11 cellular contexts compared by ENCODE assay signal in the genomic region with DNA sequence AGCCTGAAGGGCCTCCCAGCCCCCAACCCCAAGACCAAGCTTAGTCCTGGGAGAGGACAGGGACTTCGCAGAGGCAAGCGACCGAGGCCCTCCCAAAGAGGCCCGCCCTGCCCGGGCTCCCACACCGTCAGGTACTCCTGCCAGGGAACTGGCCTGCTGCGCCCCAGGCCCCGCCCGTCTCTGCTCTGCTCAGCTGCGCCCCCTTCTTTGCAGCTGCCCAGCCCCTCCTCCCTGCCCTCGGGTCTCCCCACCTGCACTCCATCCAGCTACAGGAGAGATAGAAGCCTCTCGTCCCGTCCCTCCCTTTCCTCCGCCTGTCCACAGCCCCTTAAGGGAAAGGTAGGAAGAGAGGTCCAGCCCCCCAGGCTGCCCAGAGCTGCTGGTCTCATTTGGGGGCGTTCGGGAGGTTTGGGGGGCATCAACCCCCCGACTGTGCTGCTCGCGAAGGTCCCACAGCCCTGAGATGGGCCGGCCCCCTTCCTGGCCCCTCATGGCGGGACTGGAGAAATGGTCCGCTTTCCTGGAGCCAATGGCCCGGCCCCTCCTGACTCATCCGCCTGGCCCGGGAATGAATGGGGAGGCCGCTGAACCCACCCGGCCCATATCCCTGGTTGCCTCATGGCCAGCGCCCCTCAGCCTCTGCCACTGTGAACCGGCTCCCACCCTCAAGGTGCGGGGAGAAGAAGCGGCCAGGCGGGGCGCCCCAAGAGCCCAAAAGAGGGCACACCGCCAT. TPM values are rescaled to one million over a fixed set of nuclear protein-coding genes. Genes with fewer than 3 reads are reported as not detected.
A peak's percentile ranks its signal among the peaks of the same experiment; 100 is the strongest.
DNase-seq lines count a peak whose midpoint lies in the region; FAIRE-seq and TF ChIP-seq lines count a peak whose summit lies in the region.
"Had no signal": no experiment of that assay in that cellular context is flagged by ENCODE, and none has a peak within 500 bp of the region (broad histone marks: within the 10 kb centered on the region; RNA-seq: fewer than 3 reads in every experiment).

No MANE protein-coding gene starts in this region.

- intact Hi-C loops in A673 (cut with micrococcal nuclease; ENCODE audit: unreplicated experiment) = no loop called here

- H3K4me3 ChIP-seq in A673 (ENCODE audit: low read depth, low read length, poor library complexity, severe bottlenecking) (peak overlapping the region; percentile 43), mesodermal cell (ENCODE audit: extremely low read depth, insufficient read depth, low read length, poor library complexity, severe bottlenecking) (peak overlapping the region; percentile 2)

- peak; percentile 39 for TF ChIP-seq CTCF in A673 (conservative IDR thresholded peaks at IDR 0.05; ENCODE audit: low read depth, low read length)

- H3K27ac ChIP-seq in A673 (ENCODE audit: low read depth, low read length, poor library complexity, severe bottlenecking) (no peak overlapping the region), mesodermal cell (ENCODE audit: low read depth, low read length, severe bottlenecking) (no peak overlapping the region)

- H3K4me1 ChIP-seq in A673 (ENCODE audit: insufficient read depth, low read length, poor library complexity, severe bottlenecking) (peaks cover 8% of the 10 kb centered on the region), mesodermal cell (ENCODE audit: control insufficient read depth, insufficient read depth, low read length, poor library complexity, severe bottlenecking) (peaks cover 5% of the 10 kb centered on the region)

- H3K36me3 ChIP-seq in A673 (ENCODE audit: insufficient read depth, low read length, poor library complexity, severe bottlenecking) (no peaks in the 10 kb centered on the region), mesodermal cell (ENCODE audit: control insufficient read depth, insufficient read depth, low read length) (no peaks in the 10 kb centered on the region)

- no TSS peak for BruUV-seq in A673 (replicated peaks; lab: Mats Ljungman, UMichigan)

- POLR2A ChIA-PET in A673 (lab: Charles Lee; ENCODE audit: low non-redundant PET) = no interaction called here

- FAIRE-seq in HTR-8/SVneo (lab: Jason Lieb, UNC) = no peak

- H3K9me3 ChIP-seq in A673 (ENCODE audit: low read depth, low read length, poor library complexity, severe bottlenecking) (no peaks in the 10 kb centered on the region), mesodermal cell (ENCODE audit: control insufficient read depth, low read length) (no peaks in the 10 kb centered on the region)

- CTCF ChIA-PET in A673 (lab: Charles Lee) = no interaction called here

- H3K27me3 ChIP-seq in A673 (replicated peaks; ENCODE audit: insufficient read depth, low read depth, low read length, poor library complexity) = peaks cover 55% of the 10 kb centered on the region

- 45 to 47% methylated on average over 18 to 26 of the region's 34 CpGs for WGBS in mesodermal cell (ENCODE audit: insufficient coverage in 2 of 2), 2 experiments

- DNase-seq in A673 (ENCODE audit: low spot score) (no peak), NAMALWA (ENCODE audit: low spot score) (peak; percentile 35), ecto neural progenitor cell (ENCODE audit: low spot score) (peak; percentile 69), COR-L47 (lab: John Stamatoyannopoulos, UW) (no peak), HTR-8/SVneo (ENCODE audit: insufficient read length, low spot score) (no peak), COLO668 (lab: John Stamatoyannopoulos, UW; ENCODE audit: unreplicated experiment) (no peak), GDM1 (lab: John Stamatoyannopoulos, UW) (no peak)
- DNase-seq: cortex of kidney, DMS 273 treated with DMSO at 0.1 percent for 48 hours had no signal

RNA-seq across cellular contexts. Expression of gene ARF1, which starts 21.9 kb away (rescaled TPM):
- 395 and 397 TPM in 2 replicates for total RNA-seq in A673 (2021)
- 549 TPM for polyA plus RNA-seq in mesodermal cell (2013, experiment 1 of 2)
- 481 TPM for polyA plus RNA-seq in mesodermal cell (2013, experiment 2 of 2)

RNA-seq across cellular contexts. Expression of gene C1orf35, which starts 42.5 kb away (rescaled TPM):
- 27.5 and 27.6 TPM in 2 replicates for total RNA-seq in A673 (2021)
- 17.9 TPM for polyA plus RNA-seq in mesodermal cell (2013, experiment 1 of 2)
- polyA plus RNA-seq in mesodermal cell (2013, experiment 2 of 2) = 17.6 TPM

RNA-seq across cellular contexts. Expression of gene MRPL55, which starts 48.5 kb away (rescaled TPM):
- 60.4 and 70.8 TPM in 2 replicates for total RNA-seq in A673 (2021)
- polyA plus RNA-seq in mesodermal cell (2013, experiment 1 of 2) = 52.1 TPM
- 40.0 TPM for polyA plus RNA-seq in mesodermal cell (2013, experiment 2 of 2)

RNA-seq across cellular contexts. Expression of gene WNT3A, which starts 53.8 kb away (rescaled TPM):
- not detected in 2 replicates for total RNA-seq in A673 (2021)
- polyA plus RNA-seq in mesodermal cell (2013, experiment 1 of 2) = 1.4 TPM
- polyA plus RNA-seq in mesodermal cell (2013, experiment 2 of 2) = 0.61 TPM
- total RNA-seq: pulmonary artery endothelial cell had no signal

Comparison
In these comparisons a context has a peak if more than half of its experiments do, and no peak if none do; other contexts are left out.
1. DNase-seq: peak in NAMALWA (single experiment) and ecto neural progenitor cell (single experiment); none in A673 (single experiment), COR-L47 (single experiment), HTR-8/SVneo (single experiment), COLO668 (single experiment) and GDM1 (single experiment).